In the genomic region with DNA sequence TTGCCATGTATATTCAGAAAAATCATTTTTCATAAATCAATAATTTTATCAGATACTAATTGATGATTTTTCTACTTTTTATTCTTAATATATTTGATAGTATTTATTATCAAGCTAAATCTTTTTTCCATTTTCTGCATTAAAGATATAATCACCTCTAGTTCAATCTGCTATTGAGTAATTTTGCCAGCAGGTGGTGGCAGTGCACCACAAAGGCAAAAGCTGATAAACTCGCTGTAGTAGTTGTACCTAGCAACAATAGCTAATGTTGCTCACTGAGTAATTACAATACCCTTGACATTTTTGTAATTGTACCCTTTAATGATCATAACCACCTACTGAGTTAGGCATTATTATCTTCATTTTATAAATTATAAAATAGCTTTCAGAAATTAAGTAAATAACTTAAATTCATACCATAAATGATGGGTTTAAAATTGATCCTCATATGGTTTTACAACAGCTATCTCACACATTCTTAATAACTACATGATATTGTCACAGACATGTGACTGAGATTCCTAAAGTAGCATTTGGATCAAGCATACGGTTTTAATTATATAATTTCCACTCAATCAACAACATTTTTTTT, we compare ENCODE assay signal across 9 cellular contexts. TPM values are rescaled to one million over a fixed set of nuclear protein-coding genes. Genes with fewer than 3 reads are reported as not detected.
DNase-seq lines count a peak whose midpoint lies in the region; ATAC-seq, FAIRE-seq and TF ChIP-seq lines count a peak whose summit lies in the region.
"Had no signal": no experiment of that assay in that cellular context is flagged by ENCODE, and none has a peak within 500 bp of the region (broad histone marks: within the 10 kb centered on the region; RNA-seq: fewer than 3 reads in every experiment).

No MANE protein-coding gene starts in this region.

- FAIRE-seq in GM12892 (lab: Jason Lieb, UNC): no peak

- no peaks in the 10 kb centered on the region for H3K79me2 ChIP-seq in parathyroid adenoma

- H3K36me3 ChIP-seq in parathyroid adenoma (ENCODE audit: control insufficient read depth, insufficient read depth, low read length): no peaks in the 10 kb centered on the region

- H3K27me3 Mint-ChIP-seq in activated CD4-positive, alpha-beta memory T cell treated with anti-CD3 and anti-CD28 coated beads, Interleukin-2, amount 10 ng/mL, durations not matched to agents 7 days and 5 days: peaks cover 5% of the 10 kb centered on the region

- TF ChIP-seq POLR2A in GM12892 (IDR thresholded peaks at IDR 0.05; ENCODE audit: low read depth, low read length): no peak

- no peak overlapping the region for H3K4me2 ChIP-seq in parathyroid adenoma (ENCODE audit: low read length)

- H3K9me3 Mint-ChIP-seq in activated CD4-positive, alpha-beta memory T cell treated with anti-CD3 and anti-CD28 coated beads, Interleukin-2, amount 10 ng/mL, durations not matched to agents 7 days and 5 days: no peaks in the 10 kb centered on the region
- H3K9me3 Mint-ChIP-seq: T-helper 1 cell treated with Interleukin-12 subunit alpha and Interleukin-12 subunit beta and Interleukin-4 antibody, amounts not matched to agents 30 μg/mL and 1 μg/mL, for 36 hours had no signal

- no peaks in the 10 kb centered on the region for H3K9me3 ChIP-seq in parathyroid adenoma (ENCODE audit: control insufficient read depth, low read length)

- H3K9ac ChIP-seq in parathyroid adenoma: no peak overlapping the region

- CTCF ChIA-PET in activated CD4-positive, alpha-beta memory T cell treated with anti-CD3 and anti-CD28 coated beads, Interleukin-2, amount 10 ng/mL, durations not matched to agents 7 days and 5 days (lab: Charles Lee): interaction anchor here (0.5 to 1.6 kb wide), 11 partner anchors 11 to 871 kb away, joined by 3 to 6 read pairs (median 3); no protein-coding TSS in a partner anchor

- peak; percentile 84 for TF ChIP-seq CTCF in parathyroid adenoma (IDR thresholded peaks at IDR 0.05)

- DNase-seq in COLO829 (ENCODE audit: low spot score) (peak; percentile 43), NCI-H2227 treated with DMSO at 0.1 percent for 48 hours (lab: John Stamatoyannopoulos, UW) (peak; percentile 2), fibroblast of the conjunctiva (ENCODE audit: low read depth) (peak; percentile 47), GM12892 (ENCODE audit: insufficient read length) (no peak)
- DNase-seq in activated CD4-positive, alpha-beta memory T cell treated with anti-CD3 and anti-CD28 coated beads, Interleukin-2, amount 10 ng/mL, durations not matched to agents 7 days and 5 days: peak; percentile 42

- no peaks in the 10 kb centered on the region for H3K4me1 Mint-ChIP-seq in activated CD4-positive, alpha-beta memory T cell treated with anti-CD3 and anti-CD28 coated beads, Interleukin-2, amount 10 ng/mL, durations not matched to agents 7 days and 5 days

- H3K4me1 ChIP-seq in parathyroid adenoma: no peaks in the 10 kb centered on the region

- H3K4me3 ChIP-seq in parathyroid adenoma (ENCODE audit: low read depth, low read length): no peak overlapping the region

- no peak overlapping the region for H3K4me3 Mint-ChIP-seq in activated CD4-positive, alpha-beta memory T cell treated with anti-CD3 and anti-CD28 coated beads, Interleukin-2, amount 10 ng/mL, durations not matched to agents 7 days and 5 days
- H3K4me3 Mint-ChIP-seq: T-helper 1 cell treated with Interleukin-12 subunit alpha and Interleukin-12 subunit beta and Interleukin-4 antibody, amounts not matched to agents 30 μg/mL and 1 μg/mL, for 36 hours had no signal

- POLR2A ChIA-PET in activated CD4-positive, alpha-beta memory T cell treated with anti-CD3 and anti-CD28 coated beads, Interleukin-2, amount 10 ng/mL, durations not matched to agents 7 days and 5 days (lab: Charles Lee): no interaction called here

- H3K27ac Mint-ChIP-seq in activated CD4-positive, alpha-beta memory T cell treated with anti-CD3 and anti-CD28 coated beads, Interleukin-2, amount 10 ng/mL, durations not matched to agents 7 days and 5 days: no peak overlapping the region
- H3K27ac Mint-ChIP-seq: T-helper 1 cell treated with Interleukin-12 subunit alpha and Interleukin-12 subunit beta and Interleukin-4 antibody, amounts not matched to agents 30 μg/mL and 1 μg/mL, for 36 hours had no signal

- no peaks in the 10 kb centered on the region for H3K36me3 Mint-ChIP-seq in activated CD4-positive, alpha-beta memory T cell treated with anti-CD3 and anti-CD28 coated beads, Interleukin-2, amount 10 ng/mL, durations not matched to agents 7 days and 5 days (ENCODE audit: low read depth)

- no peak overlapping the region for H3K27ac ChIP-seq in parathyroid adenoma

- no peak overlapping the region for H2AFZ ChIP-seq in parathyroid adenoma

- ATAC-seq in GM19324 (IDR thresholded peaks at IDR 0.05; ENCODE audit: low FRiP score, unreplicated experiment) (peak; percentile 73), HG03139 (IDR thresholded peaks at IDR 0.05; ENCODE audit: unreplicated experiment) (peak; percentile 91)

- H3K27me3 ChIP-seq in parathyroid adenoma (ENCODE audit: control insufficient read depth, insufficient read depth, low read length): no peaks in the 10 kb centered on the region

RNA-seq across cellular contexts. Expression of a gene that starts 52.0 kb away (rescaled TPM):
- total RNA-seq in activated CD4-positive, alpha-beta memory T cell treated with anti-CD3 and anti-CD28 coated beads, Interleukin-2, amount 10 ng/mL, durations not matched to agents 7 days and 5 days: under 1 TPM; 0.20 to 0.50 TPM
- 0.68 TPM for polyA plus RNA-seq in GM12892 (2012; ENCODE audit: missing spikeins)

RNA-seq across cellular contexts. Expression of a gene that starts 54.2 kb away (rescaled TPM):
- not detected for total RNA-seq in activated CD4-positive, alpha-beta memory T cell treated with anti-CD3 and anti-CD28 coated beads, Interleukin-2, amount 10 ng/mL, durations not matched to agents 7 days and 5 days
- polyA plus RNA-seq in GM12892 (2012; ENCODE audit: missing spikeins): 0.45 TPM
